ENCODE assay signal across 9 cellular contexts in genomic region chr17:9768381-9768934, GRCh38. TPM values are rescaled to one million over a fixed set of nuclear protein-coding genes. Genes with fewer than 3 reads are reported as not detected.
DNase-seq lines count a peak whose midpoint lies in the region; ATAC-seq, FAIRE-seq and TF ChIP-seq lines count a peak whose summit lies in the region.
"Had no signal": no experiment of that assay in that cellular context is flagged by ENCODE, and none has a peak within 500 bp of the region (broad histone marks: within the 10 kb centered on the region; RNA-seq: fewer than 3 reads in every experiment).

No MANE protein-coding gene starts in this region.

- H3K9me3 ChIP-seq in kidney (ENCODE audit: control insufficient read depth in 1 of 2, low read length in 2 of 2) (no peaks in the 10 kb centered on the region), BE2C (no peaks in the 10 kb centered on the region)

- H3K27ac ChIP-seq in kidney (ENCODE audit: low read depth in 2 of 2, low read length in 2 of 2), result no peak overlapping the region

- no peak for ATAC-seq in GM18520 (IDR thresholded peaks at IDR 0.05; ENCODE audit: unreplicated experiment)
- ATAC-seq: naive thymus-derived CD8-positive, alpha-beta T cell had no signal

- no peak overlapping the region for H3K9ac ChIP-seq in kidney (ENCODE audit: low read length in 2 of 2)

- no peaks in the 10 kb centered on the region for H3K36me3 ChIP-seq in kidney (ENCODE audit: control insufficient read depth in 1 of 2, insufficient read depth in 2 of 2, low read length in 2 of 2)
- H3K36me3 ChIP-seq in BE2C, result no peaks in the 10 kb centered on the region

- DNase-seq in NCI-H1092 treated with DMSO at 0.1 percent for 48 hours (lab: John Stamatoyannopoulos, UW), result peak; percentile 11
- DNase-seq in NCI-H1092 (lab: John Stamatoyannopoulos, UW), result no peak
- DNase-seq in amniotic epithelial cell (ENCODE audit: low read depth), result peak; percentile 22
- DNase-seq in kidney, result no peak
- no peak for DNase-seq in BE2C
- no peak for DNase-seq in T-helper 9 cell

- H3K4me1 ChIP-seq in kidney (ENCODE audit: control insufficient read depth in 1 of 2, insufficient read depth in 1 of 2, low read depth in 1 of 2, low read length in 2 of 2) (no peaks in the 10 kb centered on the region), BE2C (no peaks in the 10 kb centered on the region)

- TF ChIP-seq CTCF in LNCAP (IDR thresholded peaks at IDR 0.05) (peak; percentile 45), kidney (IDR thresholded peaks at IDR 0.05; ENCODE audit: borderline replicate concordance, extremely low read depth, insufficient read depth) (peak; percentile 22), BE2C (IDR thresholded peaks at IDR 0.05; ENCODE audit: low read depth, low read length) (no peak)

- H3K27me3 ChIP-seq in BE2C, result no peaks in the 10 kb centered on the region

- peak; percentile 33 for FAIRE-seq in kidney (lab: Jason Lieb, UNC)

- H3K4me3 ChIP-seq in kidney (ENCODE audit: low read length in 2 of 2) (no peak overlapping the region), BE2C (ENCODE audit: low read depth, low read length) (no peak overlapping the region)

- intact Hi-C loops in kidney (cut with DNase I), result no loop called here

RNA-seq across cellular contexts. Expression of gene DHRS7C, which starts 22.9 kb away (rescaled TPM):
- total RNA-seq in kidney, result not detected
- polyA plus RNA-seq in kidney (ENCODE audit: insufficient read depth, low read depth, low replicate concordance), result not detected
- not detected for polyA plus RNA-seq in BE2C (2012; ENCODE audit: insufficient read depth, insufficient read length, low read depth)
- total RNA-seq: naive thymus-derived CD8-positive, alpha-beta T cell had no signal
- polyA plus RNA-seq: naive thymus-derived CD8-positive, alpha-beta T cell had no signal

RNA-seq across cellular contexts. Expression of gene GSG1L2, which starts 53.4 kb away (rescaled TPM):
- total RNA-seq in kidney, result not detected
- polyA plus RNA-seq in kidney (ENCODE audit: insufficient read depth, low read depth, low replicate concordance), result not detected
- not detected for polyA plus RNA-seq in BE2C (2012; ENCODE audit: insufficient read depth, insufficient read length, low read depth)
- total RNA-seq: naive thymus-derived CD8-positive, alpha-beta T cell had no signal
- polyA plus RNA-seq: naive thymus-derived CD8-positive, alpha-beta T cell had no signal

RNA-seq across cellular contexts. Expression of gene GLP2R, which starts 57.3 kb away (rescaled TPM):
- not detected for total RNA-seq in kidney
- polyA plus RNA-seq in kidney (ENCODE audit: insufficient read depth, low read depth, low replicate concordance), result not detected
- not detected for polyA plus RNA-seq in BE2C (2012; ENCODE audit: insufficient read depth, insufficient read length, low read depth)
- total RNA-seq: naive thymus-derived CD8-positive, alpha-beta T cell had no signal
- polyA plus RNA-seq: naive thymus-derived CD8-positive, alpha-beta T cell had no signal

Comparison
In these comparisons a context has a peak if more than half of its experiments do, and no peak if none do; other contexts are left out.
1. DNase-seq: peak in NCI-H1092 treated with DMSO at 0.1 percent for 48 hours (single experiment) and amniotic epithelial cell (single experiment); none in NCI-H1092 (single experiment), kidney (single experiment), BE2C (single experiment) and T-helper 9 cell (single experiment).